19 cellular contexts compared by ENCODE assay signal in genomic region chr3:142450881-142451280, GRCh38. TPM values are rescaled to one million over a fixed set of nuclear protein-coding genes. Genes with fewer than 3 reads are reported as not detected.
A peak's percentile ranks its signal among the peaks of the same experiment; 100 is the strongest.
DNase-seq lines count a peak whose midpoint lies in the region; ATAC-seq, FAIRE-seq and TF ChIP-seq lines count a peak whose summit lies in the region.
"Had no signal": no experiment of that assay in that cellular context is flagged by ENCODE, and none has a peak within 500 bp of the region (broad histone marks: within the 10 kb centered on the region; RNA-seq: fewer than 3 reads in every experiment).

No MANE protein-coding gene starts in this region.

- H3K4me1 Mint-ChIP-seq in CD8-positive, alpha-beta memory T cell, result peaks cover 24 to 28% (median 26%) of the 10 kb centered on the region in 3 donors
- peaks cover 10 to 28% (median 24%) of the 10 kb centered on the region in 7 donors for H3K4me1 Mint-ChIP-seq in naive thymus-derived CD4-positive, alpha-beta T cell

- no peaks in the 10 kb centered on the region for H3K27me3 Mint-ChIP-seq in CD8-positive, alpha-beta memory T cell
- no peaks in the 10 kb centered on the region for H3K27me3 Mint-ChIP-seq in naive thymus-derived CD4-positive, alpha-beta T cell
- H3K27me3 Mint-ChIP-seq: CD4-positive, alpha-beta memory T cell had no signal

- no peak for DNase-seq in CD8-positive, alpha-beta memory T cell
- DNase-seq in bronchial epithelial cell (ENCODE audit: low read depth) (peak; percentile 21), NCI-H2107 (lab: John Stamatoyannopoulos, UW) (no peak), GM03348 (ENCODE audit: low spot score) (no peak)
- DNase-seq in naive thymus-derived CD4-positive, alpha-beta T cell, result no peak
- DNase-seq: C1 segment of cervical spinal cord; CD4-positive, alpha-beta memory T cell; DMS 273 treated with DMSO at 0.1 percent for 48 hours; DMS79; EL; GDM1; GM23248; H7; HCEC 1CT had no signal

- CTCF ChIA-PET in CD8-positive, alpha-beta memory T cell (lab: Charles Lee), result no interaction called here
- CTCF ChIA-PET in naive thymus-derived CD4-positive, alpha-beta T cell (lab: Charles Lee), result no interaction called here

- intact Hi-C loops in naive thymus-derived CD4-positive, alpha-beta T cell (cut with micrococcal nuclease), result no loop called here

- POLR2A ChIA-PET in CD8-positive, alpha-beta memory T cell (lab: Charles Lee), result no interaction called here
- POLR2A ChIA-PET in naive thymus-derived CD4-positive, alpha-beta T cell (lab: Charles Lee), result interaction anchor here (0.7 kb wide), 1 partner anchor 23 kb away, joined by 3 read pairs; no protein-coding TSS in a partner anchor

- peaks cover 0 to 61% (median 7%) of the 10 kb centered on the region in 3 donors for H3K36me3 Mint-ChIP-seq in CD8-positive, alpha-beta memory T cell
- peaks cover 10 to 20% (median 15%) of the 10 kb centered on the region in 5 donors for H3K36me3 Mint-ChIP-seq in naive thymus-derived CD4-positive, alpha-beta T cell

- no peak for TF ChIP-seq CTCF in bronchial epithelial cell (IDR thresholded peaks at IDR 0.05; ENCODE audit: insufficient read depth, low read length, severe bottlenecking)

- H3K4me3 ChIP-seq in CD8-positive, alpha-beta memory T cell (ENCODE audit: low read length), result no peak overlapping the region
- no peak overlapping the region for H3K4me3 ChIP-seq in bronchial epithelial cell (ENCODE audit: low read depth, low read length)
- no peak overlapping the region for H3K4me3 ChIP-seq in naive thymus-derived CD4-positive, alpha-beta T cell (ENCODE audit: low read length)
- H3K4me3 ChIP-seq: GM23248 had no signal

- H3K4me1 ChIP-seq in CD8-positive, alpha-beta memory T cell (ENCODE audit: insufficient read depth, low read length), result peaks cover 20% of the 10 kb centered on the region
- H3K4me1 ChIP-seq in naive thymus-derived CD4-positive, alpha-beta T cell (ENCODE audit: control insufficient read depth in 2 of 2, insufficient read depth in 2 of 2, low read length in 2 of 2), result peaks cover 9 to 12% of the 10 kb centered on the region in 2 donors

- no peak for FAIRE-seq in bronchial epithelial cell (lab: Jason Lieb, UNC)
- FAIRE-seq: D721Med, GM12891, GM18507, H1 had no signal

- H3K36me3 ChIP-seq in CD8-positive, alpha-beta memory T cell (ENCODE audit: insufficient read depth, low read length), result peaks cover 11% of the 10 kb centered on the region
- H3K36me3 ChIP-seq in bronchial epithelial cell (ENCODE audit: control insufficient read depth, insufficient read depth, low read length), result no peaks in the 10 kb centered on the region
- peaks cover 0 to 19% (median 5%) of the 10 kb centered on the region in 3 experiments for H3K36me3 ChIP-seq in naive thymus-derived CD4-positive, alpha-beta T cell (ENCODE audit: control insufficient read depth in 2 of 3, insufficient read depth in 3 of 3, low read length in 3 of 3)

- H3K27ac ChIP-seq in CD8-positive, alpha-beta memory T cell (ENCODE audit: low read depth, low read length), result no peak overlapping the region
- H3K27ac ChIP-seq in naive thymus-derived CD4-positive, alpha-beta T cell (ENCODE audit: low read depth, low read length), result peak overlapping the region; percentile 6
- H3K27ac ChIP-seq: GM23248 had no signal

- no peaks in the 10 kb centered on the region for H3K9me3 ChIP-seq in CD8-positive, alpha-beta memory T cell (ENCODE audit: low read length)
- no peaks in the 10 kb centered on the region for H3K9me3 ChIP-seq in naive thymus-derived CD4-positive, alpha-beta T cell (ENCODE audit: control insufficient read depth in 2 of 3, low read length in 3 of 3)

- peak overlapping the region in 5 of 8 donors; percentile 14 to 76 (median 57) for H3K27ac Mint-ChIP-seq in CD8-positive, alpha-beta memory T cell
- H3K27ac Mint-ChIP-seq in naive thymus-derived CD4-positive, alpha-beta T cell, result peak overlapping the region in 5 of 9 donors; percentile 25 to 50 (median 39)

- peak overlapping the region in 1 of 7 donors; percentile 28 for H3K4me3 Mint-ChIP-seq in CD8-positive, alpha-beta memory T cell
- no peak overlapping the region for H3K4me3 Mint-ChIP-seq in naive thymus-derived CD4-positive, alpha-beta T cell
- H3K4me3 Mint-ChIP-seq: CD4-positive, alpha-beta memory T cell had no signal

- no peaks in the 10 kb centered on the region for H3K9me3 Mint-ChIP-seq in CD8-positive, alpha-beta memory T cell
- no peaks in the 10 kb centered on the region for H3K9me3 Mint-ChIP-seq in naive thymus-derived CD4-positive, alpha-beta T cell
- H3K9me3 Mint-ChIP-seq: CD4-positive, alpha-beta memory T cell had no signal

- ATAC-seq in naive thymus-derived CD4-positive, alpha-beta T cell, result no peak
- no peak for ATAC-seq in HG03196 (IDR thresholded peaks at IDR 0.05; ENCODE audit: unreplicated experiment)

- no peaks in the 10 kb centered on the region for H3K27me3 ChIP-seq in CD8-positive, alpha-beta memory T cell (ENCODE audit: insufficient read depth, low read length, poor library complexity, severe bottlenecking)
- no peaks in the 10 kb centered on the region for H3K27me3 ChIP-seq in bronchial epithelial cell (ENCODE audit: control insufficient read depth, insufficient read depth, low read length)
- H3K27me3 ChIP-seq in naive thymus-derived CD4-positive, alpha-beta T cell (ENCODE audit: control insufficient read depth in 2 of 2, insufficient read depth in 2 of 2, low read length in 2 of 2), result no peaks in the 10 kb centered on the region

RNA-seq across cellular contexts. Expression of gene XRN1, which starts 3.0 kb away (rescaled TPM):
- total RNA-seq in CD8-positive, alpha-beta memory T cell, result 10 to 100 TPM; 29.0 to 34.6 TPM
- 57.8 TPM for polyA plus RNA-seq in CD8-positive, alpha-beta memory T cell
- total RNA-seq in bronchial epithelial cell, result 15.0 and 31.6 TPM in 2 replicates
- total RNA-seq in naive thymus-derived CD4-positive, alpha-beta T cell, result 100 to 1,000 TPM in 3 of 5 experiments, 10 to 100 TPM in 2; 86.1 to 123 (median 103) TPM
- 10 to 100 TPM; 40.9 to 84.1 TPM for polyA plus RNA-seq in naive thymus-derived CD4-positive, alpha-beta T cell
